In the genomic region with DNA sequence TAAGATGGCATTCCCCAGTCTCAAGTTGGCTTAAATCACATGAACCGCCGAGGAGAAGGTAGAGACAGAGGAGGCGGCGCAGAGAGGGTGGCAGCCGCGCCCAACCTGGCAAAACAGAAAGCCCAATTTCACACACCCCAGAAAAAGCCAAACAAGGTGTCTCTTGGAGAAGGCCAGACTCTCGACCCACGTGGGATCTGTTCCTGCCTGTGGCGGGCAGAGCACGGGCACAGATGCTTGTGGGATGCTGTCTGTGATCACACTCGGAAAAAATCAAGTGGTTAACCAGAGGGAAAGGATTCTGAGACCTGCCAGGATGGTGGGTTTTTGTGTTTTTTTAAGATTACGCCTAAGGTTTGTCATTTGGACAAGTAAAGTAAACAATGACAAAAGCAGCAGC, we compare ENCODE assay signal across 16 cellular contexts.
DNase-seq lines count a peak whose midpoint lies in the region; ATAC-seq and TF ChIP-seq lines count a peak whose summit lies in the region.
"Had no signal": no experiment of that assay in that cellular context is flagged by ENCODE, and none has a peak within 500 bp of the region (broad histone marks: within the 10 kb centered on the region; RNA-seq: fewer than 3 reads in every experiment).

No MANE protein-coding gene starts in this region.

- H3K36me3 ChIP-seq in Peyer's patch, result peaks cover 0 to 7% (median 0%) of the 10 kb centered on the region in 3 donors
- H3K36me3 ChIP-seq in osteoblast (ENCODE audit: insufficient read depth, low read length), result peaks cover 10% of the 10 kb centered on the region

- CTCF ChIA-PET in CD4-positive, alpha-beta T cell (lab: Charles Lee), result no interaction called here

- no peak overlapping the region for H3K4me2 ChIP-seq in osteoblast (ENCODE audit: insufficient read depth, low read length)

- H3K27ac ChIP-seq in CD4-positive, alpha-beta T cell (ENCODE audit: low read depth, low read length), result peak overlapping the region; percentile 24
- peak overlapping the region; percentile 13 to 86 (median 52) for H3K27ac ChIP-seq in Peyer's patch
- peak overlapping the region; percentile 29 for H3K27ac ChIP-seq in osteoblast (ENCODE audit: low read depth, low read length)
- H3K27ac ChIP-seq: C4-2B had no signal

- intact Hi-C loops in CD4-positive, alpha-beta T cell (cut with DNase I, micrococcal nuclease), result loop anchor here (5.0 to 10.0 kb wide), 2 partner anchors 76 to 122 kb away; partner anchors contain the start of genes CYB5RL (in 1 of the 2) and MRPL37 (in 1 of the 2)

- H3K27me3 ChIP-seq in CD4-positive, alpha-beta T cell (ENCODE audit: control insufficient read depth, insufficient read depth, low read length), result no peaks in the 10 kb centered on the region
- H3K27me3 ChIP-seq in Peyer's patch, result no peaks in the 10 kb centered on the region
- no peaks in the 10 kb centered on the region for H3K27me3 ChIP-seq in osteoblast (ENCODE audit: insufficient read depth, low read length)

- H3K27me3 Mint-ChIP-seq in CD4-positive, alpha-beta T cell, result no peaks in the 10 kb centered on the region
- no peaks in the 10 kb centered on the region for H3K27me3 Mint-ChIP-seq in chondrocyte (ENCODE audit: low read depth)
- H3K27me3 Mint-ChIP-seq: activated B cell treated with CpG ODN at 0.5 μM for 24 hours, IgD-negative memory B cell had no signal

- peak in 4 of 10 experiments; percentile 15 to 29 (median 18) for DNase-seq in CD4-positive, alpha-beta T cell
- DNase-seq in Peyer's patch (no peak), chondrocyte (ENCODE audit: low spot score) (no peak), osteoblast (ENCODE audit: insufficient read length, low spot score, missing footprints) (no peak), middle frontal gyrus (ENCODE audit: extremely low spot score, low spot score) (no peak), NCI-H510A treated with DMSO at 0.1 percent for 48 hours (lab: John Stamatoyannopoulos, UW) (no peak), NOMO-1 treated with dmso at 0.1 percent for 144 hours (lab: John Stamatoyannopoulos, UW; ENCODE audit: unreplicated experiment) (no peak)
- no peak for DNase-seq in stimulated activated CD4-positive, alpha-beta T cell treated with anti-CD3 and anti-CD28 coated beads, Interleukin-4, amount 100 ng/mL, for 4 hours
- DNase-seq: activated B cell treated with CpG ODN at 0.5 μM for 24 hours; effector CD4-positive, alpha-beta T cell; GDM1; kidney glomerular epithelial cell; NCI-H1694 treated with DMSO at 0.1 percent for 48 hours; NCI-H774 had no signal

- TF ChIP-seq CTCF in CD4-positive, alpha-beta T cell (IDR thresholded peaks at IDR 0.05), result no peak
- TF ChIP-seq CTCF in Peyer's patch (IDR thresholded peaks at IDR 0.05), result no peak
- no peak for TF ChIP-seq CTCF in chondrocyte (IDR thresholded peaks at IDR 0.05)
- TF ChIP-seq CTCF in osteoblast (IDR thresholded peaks at IDR 0.05; ENCODE audit: extremely low read depth, low read depth, low read length), result no peak

- H4K20me1 ChIP-seq in osteoblast (ENCODE audit: insufficient read depth, low read length), result no peaks in the 10 kb centered on the region

- peak overlapping the region; percentile 71 for H3K4me3 Mint-ChIP-seq in CD4-positive, alpha-beta T cell
- H3K4me3 Mint-ChIP-seq in chondrocyte (ENCODE audit: unreplicated experiment), result no peak overlapping the region
- H3K4me3 Mint-ChIP-seq: activated B cell treated with CpG ODN at 0.5 μM for 24 hours had no signal

- H3K4me3 ChIP-seq in Peyer's patch, result no peak overlapping the region
- no peak overlapping the region for H3K4me3 ChIP-seq in osteoblast (ENCODE audit: insufficient read depth, low read length)

- no peaks in the 10 kb centered on the region for H3K9me3 Mint-ChIP-seq in CD4-positive, alpha-beta T cell
- H3K9me3 Mint-ChIP-seq in chondrocyte (ENCODE audit: low read depth), result no peaks in the 10 kb centered on the region
- H3K9me3 Mint-ChIP-seq: activated B cell treated with CpG ODN at 0.5 μM for 24 hours, IgD-negative memory B cell had no signal

- peaks cover 5% of the 10 kb centered on the region for H3K79me2 ChIP-seq in osteoblast (ENCODE audit: insufficient read depth, low read length)

- no peaks in the 10 kb centered on the region for H3K9me3 ChIP-seq in CD4-positive, alpha-beta T cell (ENCODE audit: control insufficient read depth, low read length)
- H3K9me3 ChIP-seq in Peyer's patch (no peaks in the 10 kb centered on the region), osteoblast (ENCODE audit: low read depth, low read length) (no peaks in the 10 kb centered on the region)

- POLR2A ChIA-PET in CD4-positive, alpha-beta T cell (lab: Charles Lee), result interaction anchor here (1.5 kb wide), 1 partner anchor 126 kb away, joined by 6 read pairs; the partner anchor contains the start of gene SSBP3

- no peak for TF ChIP-seq POLR2A in Peyer's patch (IDR thresholded peaks at IDR 0.05)

- H3K36me3 Mint-ChIP-seq in CD4-positive, alpha-beta T cell (ENCODE audit: low read depth), result peaks cover 20% of the 10 kb centered on the region
- peaks cover 9% of the 10 kb centered on the region for H3K36me3 Mint-ChIP-seq in chondrocyte (ENCODE audit: low read depth)
- H3K36me3 Mint-ChIP-seq: IgD-negative memory B cell had no signal

- H3K4me1 ChIP-seq in Peyer's patch (peaks cover 0 to 57% (median 19%) of the 10 kb centered on the region in 4 donors), osteoblast (ENCODE audit: insufficient read depth, low read length) (peaks cover 26% of the 10 kb centered on the region)

- H3K27ac Mint-ChIP-seq in CD4-positive, alpha-beta T cell, result peak overlapping the region; percentile 98
- peak overlapping the region; percentile 27 for H3K27ac Mint-ChIP-seq in chondrocyte (ENCODE audit: unreplicated experiment)
- H3K27ac Mint-ChIP-seq: activated B cell treated with CpG ODN at 0.5 μM for 24 hours, IgD-negative memory B cell had no signal

- no peak overlapping the region for H2AFZ ChIP-seq in osteoblast (ENCODE audit: low read length)

- ATAC-seq in CD4-positive, alpha-beta T cell (ENCODE audit: poor library complexity), result peak; percentile 39

- peaks cover 80% of the 10 kb centered on the region for H3K4me1 Mint-ChIP-seq in CD4-positive, alpha-beta T cell (ENCODE audit: low read depth)
- H3K4me1 Mint-ChIP-seq in chondrocyte (ENCODE audit: low read depth), result peaks cover 48% of the 10 kb centered on the region
